In the genomic region with DNA sequence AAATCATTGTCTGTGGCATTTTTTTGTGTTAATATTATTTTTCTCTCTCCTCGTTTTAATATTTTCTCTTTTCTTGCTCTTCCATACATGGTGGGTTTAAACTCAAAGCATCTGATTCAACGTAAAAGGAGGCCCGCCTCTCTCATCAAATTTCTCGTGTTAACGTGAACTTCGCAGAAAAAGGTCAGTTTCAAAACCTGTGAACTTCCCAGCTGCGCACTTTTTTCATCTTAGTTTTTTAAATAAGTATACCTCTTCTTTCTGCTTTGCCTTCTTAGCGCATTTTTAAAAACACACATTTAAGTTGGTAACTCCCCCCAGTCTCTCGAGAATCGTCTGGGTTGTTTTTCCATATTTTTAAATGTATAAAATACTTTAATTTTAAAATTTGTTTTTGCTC, we compare ENCODE assay signal across 13 cellular contexts. TPM values are rescaled to one million over a fixed set of nuclear protein-coding genes. Genes with fewer than 3 reads are reported as not detected.
DNase-seq lines count a peak whose midpoint lies in the region; ATAC-seq, FAIRE-seq and TF ChIP-seq lines count a peak whose summit lies in the region.
"Had no signal": no experiment of that assay in that cellular context is flagged by ENCODE, and none has a peak within 500 bp of the region (broad histone marks: within the 10 kb centered on the region; RNA-seq: fewer than 3 reads in every experiment).

No MANE protein-coding gene starts in this region.

- no peaks in the 10 kb centered on the region for H3F3A ChIP-seq in OCI-LY1 (ENCODE audit: insufficient read depth, low read length)

- H3K36me3 ChIP-seq in OCI-LY1 (ENCODE audit: insufficient read depth, low read length) (no peaks in the 10 kb centered on the region; the same call in 1 of the 2 replicates), hepatocyte (replicated peaks; ENCODE audit: insufficient read depth, low read depth) (no peaks in the 10 kb centered on the region)
- H3K36me3 ChIP-seq: upper lobe of left lung had no signal

- H4K20me1 ChIP-seq in OCI-LY1 (ENCODE audit: insufficient read depth, low read length), result no peaks in the 10 kb centered on the region
- no peaks in the 10 kb centered on the region for H4K20me1 ChIP-seq in hepatocyte (ENCODE audit: insufficient read depth, poor library complexity, severe bottlenecking)

- peak overlapping the region in 1 of 2 experiments; percentile 88; a peak in 1 of 6 replicates for H3K27ac ChIP-seq in A549
- peak overlapping the region; percentile 55 for H3K27ac ChIP-seq in OCI-LY1 (ENCODE audit: low read depth, low read length, poor library complexity, severe bottlenecking)
- no peak overlapping the region for H3K27ac ChIP-seq in hepatocyte
- H3K27ac ChIP-seq: upper lobe of left lung had no signal

- H3K9ac ChIP-seq in OCI-LY1 (ENCODE audit: low read length), result peak overlapping the region; percentile 81

- TF ChIP-seq CTCF in A549 (IDR thresholded peaks at IDR 0.05) (no peak), OCI-LY1 (IDR thresholded peaks at IDR 0.05; ENCODE audit: low read length) (no peak), hepatocyte (IDR thresholded peaks at IDR 0.05; ENCODE audit: poor library complexity) (no peak)

- no peak for TF ChIP-seq RAD21 in A549 (conservative IDR thresholded peaks at IDR 0.05 in 1 of 2, IDR thresholded peaks at IDR 0.05 in 1 of 2)

- FAIRE-seq in A549 (lab: Jason Lieb, UNC), result no peak

- DNase-seq in A549 (ENCODE audit: low read depth in 1 of 2, low spot score in 1 of 2), result no peak
- peak; percentile 38 for DNase-seq in GF-D8 (lab: John Stamatoyannopoulos, UW)
- DNase-seq in hepatocyte (ENCODE audit: low spot score), result no peak
- no peak for DNase-seq in stimulated activated CD4-positive, alpha-beta T cell treated with anti-CD3 and anti-CD28 coated beads, Interleukin-12 subunit alpha, Interleukin-12 subunit beta, amount 100 ng/mL, for 4 hours
- DNase-seq in stimulated activated CD4-positive, alpha-beta T cell treated with anti-CD3 and anti-CD28 coated beads, Interleukin-2, amount 100 ng/mL, for 24 hours, result no peak
- DNase-seq in NCI-H128 (lab: John Stamatoyannopoulos, UW; ENCODE audit: unreplicated experiment), result no peak
- DNase-seq: activated CD4-positive, alpha-beta memory T cell treated with anti-CD3 and anti-CD28 coated beads, Interleukin-2, amount 10 ng/mL, durations not matched to agents 7 days and 5 days; KG1; NCI-H226; upper lobe of left lung had no signal

- H3K79me2 ChIP-seq in OCI-LY1 (ENCODE audit: insufficient read depth, low read length) (no peaks in the 10 kb centered on the region), hepatocyte (no peaks in the 10 kb centered on the region)

- TF ChIP-seq POLR2A in A549 (IDR thresholded peaks at IDR 0.05; ENCODE audit: low read length), result no peak

- WGBS in A549 (ENCODE audit: missing lambda C conversion rate), result 79% methylated on average over 10 of the region's 10 CpGs
- WGBS in hepatocyte (ENCODE audit: low lambda C conversion rate, missing lambda C conversion rate), result 26% methylated on average over 10 of the region's 10 CpGs

- no peaks in the 10 kb centered on the region for H3K9me2 ChIP-seq in OCI-LY1 (ENCODE audit: low read depth, low read length)
- H3K9me2 ChIP-seq in hepatocyte (replicated peaks; ENCODE audit: insufficient read depth), result no peaks in the 10 kb centered on the region

- H3K9me3 ChIP-seq in A549 (no peaks in the 10 kb centered on the region), OCI-LY1 (ENCODE audit: low read length) (no peaks in the 10 kb centered on the region), hepatocyte (ENCODE audit: low read depth) (no peaks in the 10 kb centered on the region)
- H3K9me3 ChIP-seq: HAP-1, upper lobe of left lung had no signal

- POLR2A ChIA-PET in A549 (lab: Yijun Ruan, JAX), result no interaction called here

- ATAC-seq in A549 (no peak), GM21529 (IDR thresholded peaks at IDR 0.05; ENCODE audit: unreplicated experiment) (no peak)

- H3K4me1 ChIP-seq in A549 (0 out of 3 replicates have a peak, but pooled peaks cover 6% of the 10 kb centered on the region), OCI-LY1 (ENCODE audit: insufficient read depth, low read length, severe bottlenecking) (peaks cover 19% of the 10 kb centered on the region), hepatocyte (ENCODE audit: insufficient read depth) (no peaks in the 10 kb centered on the region)

- peak overlapping the region; percentile 76 for H3K4me2 ChIP-seq in A549
- peak overlapping the region; percentile 96 for H3K4me2 ChIP-seq in OCI-LY1 (ENCODE audit: low read length)
- peak overlapping the region; percentile 97 for H3K4me2 ChIP-seq in hepatocyte

- TF ChIP-seq EP300 in A549 (IDR thresholded peaks at IDR 0.05), result no peak

- H3K4me3 ChIP-seq in A549 (peak overlapping the region; percentile 64), OCI-LY1 (ENCODE audit: low read depth, low read length, poor library complexity, severe bottlenecking) (peak overlapping the region; percentile 75), hepatocyte (no peak overlapping the region)
- H3K4me3 ChIP-seq: HAP-1 had no signal

- H2AFZ ChIP-seq in OCI-LY1 (ENCODE audit: low read length) (peak overlapping the region; percentile 97), hepatocyte (no peak overlapping the region)

- CTCF ChIA-PET in A549 (lab: Yijun Ruan, JAX), result no interaction called here

- no peaks in the 10 kb centered on the region for H3K27me3 ChIP-seq in OCI-LY1 (ENCODE audit: insufficient read depth, low read length)
- peaks cover 98% of the 10 kb centered on the region for H3K27me3 ChIP-seq in hepatocyte

TF ChIP-seq in A549, 52 proteins besides CTCF, POLR2A, EP300 and RAD21:
- TF ChIP-seq BCL3 (IDR thresholded peaks at IDR 0.05) (no peak), EHMT2 (IDR thresholded peaks at IDR 0.05; ENCODE audit: low read depth) (no peak), FOSL2 (IDR thresholded peaks at IDR 0.05) (no peak), FOSL2 (CRISPR knock-in tag; IDR thresholded peaks at IDR 0.05) (no peak), HDAC2 (IDR thresholded peaks at IDR 0.05) (no peak)
- TF ChIP-seq, protein P1, sequence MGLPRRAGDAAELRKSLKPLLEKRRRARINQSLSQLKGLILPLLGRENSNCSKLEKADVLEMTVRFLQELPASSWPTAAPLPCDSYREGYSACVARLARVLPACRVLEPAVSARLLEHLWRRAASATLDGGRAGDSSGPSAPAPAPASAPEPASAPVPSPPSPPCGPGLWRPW (IDR thresholded peaks at IDR 0.05), result no peak
- TF ChIP-seq, protein P2, sequence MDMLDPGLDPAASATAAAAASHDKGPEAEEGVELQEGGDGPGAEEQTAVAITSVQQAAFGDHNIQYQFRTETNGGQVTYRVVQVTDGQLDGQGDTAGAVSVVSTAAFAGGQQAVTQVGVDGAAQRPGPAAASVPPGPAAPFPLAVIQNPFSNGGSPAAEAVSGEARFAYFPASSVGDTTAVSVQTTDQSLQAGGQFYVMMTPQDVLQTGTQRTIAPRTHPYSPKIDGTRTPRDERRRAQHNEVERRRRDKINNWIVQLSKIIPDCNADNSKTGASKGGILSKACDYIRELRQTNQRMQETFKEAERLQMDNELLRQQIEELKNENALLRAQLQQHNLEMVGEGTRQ (IDR thresholded peaks at IDR 0.05), result no peak

RNA-seq across cellular contexts. Expression of gene SHOX2, which starts 9.1 kb away (rescaled TPM):
- polyA plus RNA-seq in A549 (2011; rRNA removed) (1.3 and 2.0 TPM in 2 replicates), A549 (2017; fragmentation: RNase III; extraction: RNeasy Plus Mini Kit Qiagen cat#74134 plus additional on column Dnase treatment) (1.6 to 2.0 TPM (median 2.0 TPM) in 3 replicates), hepatocyte (0.94 and 1.2 TPM in 2 replicates)
- polyA plus RNA-seq in A549 (2012; cell fraction: cytosol; rRNA removed), result 1.5 and 1.8 TPM in 2 replicates
- 3.4 and 4.4 TPM in 2 replicates for polyA plus RNA-seq in A549 (2012; cell fraction: nucleus; rRNA removed)
- 0.39 and 0.41 TPM in 2 replicates for polyA minus RNA-seq in A549 (2011; rRNA and poly(A)+ RNA removed)
- 0.67 and 2.8 TPM in 2 replicates for total RNA-seq in hepatocyte
- total RNA-seq: activated CD4-positive, alpha-beta memory T cell treated with anti-CD3 and anti-CD28 coated beads, Interleukin-2, amount 10 ng/mL, durations not matched to agents 7 days and 5 days had no signal

RNA-seq across cellular contexts. Expression of gene RSRC1, which starts 12.7 kb away (rescaled TPM):
- 17.5 and 17.6 TPM in 2 replicates for polyA plus RNA-seq in A549 (2011; rRNA removed)
- 3.1 and 3.7 TPM in 2 replicates for polyA plus RNA-seq in A549 (2012; cell fraction: cytosol; rRNA removed)
- polyA plus RNA-seq in A549 (2012; cell fraction: nucleus; rRNA removed), result 1.1 and 2.5 TPM in 2 replicates
- 47.3 to 53.9 TPM (median 52.2 TPM) in 3 replicates for polyA plus RNA-seq in A549 (2017; fragmentation: RNase III; extraction: RNeasy Plus Mini Kit Qiagen cat#74134 plus additional on column Dnase treatment)
- 20.9 and 21.9 TPM in 2 replicates for polyA minus RNA-seq in A549 (2011; rRNA and poly(A)+ RNA removed)
- total RNA-seq in hepatocyte, result 34.1 and 37.5 TPM in 2 replicates
- 22.6 and 27.2 TPM in 2 replicates for polyA plus RNA-seq in hepatocyte
